Comparison of ENCODE assay signal across 26 cellular contexts in the genomic region with DNA sequence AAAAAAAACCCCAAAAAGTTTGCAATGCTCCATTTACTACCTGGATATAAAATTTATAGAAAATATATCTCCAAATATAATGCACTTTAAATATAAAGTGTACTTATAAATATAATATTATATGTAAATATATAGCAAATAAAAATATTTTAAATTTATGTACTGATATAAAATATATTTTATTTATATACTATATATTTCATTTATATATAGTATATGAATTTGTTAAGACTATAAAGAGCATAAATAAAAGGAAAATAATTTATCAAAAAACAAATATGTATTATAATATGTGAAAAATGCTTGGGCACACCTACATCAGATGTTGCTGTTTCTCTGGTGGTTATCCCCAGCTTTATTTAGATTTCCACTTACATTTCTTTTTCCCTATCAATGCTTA.
"Had no signal": no experiment of that assay in that cellular context is flagged by ENCODE, and none has a peak within 500 bp of the region (broad histone marks: within the 10 kb centered on the region; RNA-seq: fewer than 3 reads in every experiment).

No MANE protein-coding gene starts in this region.

- H3K27ac ChIP-seq: adrenal gland, ascending aorta, breast epithelium, cardiac muscle cell, coronary artery, dorsolateral prefrontal cortex, esophagus muscularis mucosa, foreskin keratinocyte, gastroesophageal sphincter, heart right ventricle, VCaP had no signal

- DNase-seq: activated B cell treated with CpG ODN at 0.5 μM for 24 hours; activated CD4-positive, alpha-beta T cell treated with anti-CD3 and anti-CD28 coated beads for 48 hours; activated CD4-positive, alpha-beta T cell treated with anti-CD3 and anti-CD28 coated beads, Interleukin-2, amount 50 U/mL, for 1 hour; activated CD4-positive, alpha-beta T cell treated with anti-CD3 and anti-CD28 coated beads, Interleukin-2, amount 50 U/mL, for 48 hours; activated CD8-positive, alpha-beta memory T cell treated with anti-CD3 and anti-CD28 coated beads for 24 hours; activated CD8-positive, alpha-beta T cell treated with anti-CD3 and anti-CD28 coated beads for 36 hours; activated effector memory CD4-positive, alpha-beta T cell treated with Interleukin-2 at 50 U/mL for 16 hours; activated naive CD4-positive, alpha-beta T cell treated with anti-CD3 and anti-CD28 coated beads for 36 hours; activated naive CD8-positive, alpha-beta T cell treated with anti-CD3 and anti-CD28 coated beads for 36 hours; activated naive CD8-positive, alpha-beta T cell treated with anti-CD3 and anti-CD28 coated beads, Interleukin-2, amount 50 U/mL, for 24 hours; activated T-cell treated with anti-CD3 and anti-CD28 coated beads, Interleukin-2, amount 50 U/mL, for 4 hours; adrenal gland; central memory CD4-positive, alpha-beta T cell; cerebellar nuclear complex; dorsolateral prefrontal cortex; effector memory CD4-positive, alpha-beta T cell; endodermal cell; foreskin keratinocyte; heart right ventricle had no signal

- H3K36me3 ChIP-seq: adrenal gland, ascending aorta, breast epithelium, cardiac muscle cell, esophagus muscularis mucosa, gastroesophageal sphincter, heart right ventricle had no signal

- H3K9me3 ChIP-seq: adrenal gland, ascending aorta, breast epithelium, esophagus muscularis mucosa, gastroesophageal sphincter, heart right ventricle had no signal

- H3K4me1 ChIP-seq: adrenal gland, ascending aorta, breast epithelium, esophagus muscularis mucosa, foreskin keratinocyte, gastroesophageal sphincter, heart right ventricle had no signal

- H3K27me3 ChIP-seq: adrenal gland, ascending aorta, breast epithelium, cardiac muscle cell, dorsolateral prefrontal cortex, foreskin keratinocyte had no signal

- H3K4me3 ChIP-seq: adrenal gland, ascending aorta, breast epithelium, cardiac muscle cell, coronary artery, dorsolateral prefrontal cortex, esophagus muscularis mucosa, gastroesophageal sphincter, heart right ventricle had no signal
